9 cellular contexts compared by ENCODE assay signal in genomic region chr7:93147358-93147757, GRCh38. TPM values are rescaled to one million over a fixed set of nuclear protein-coding genes. Genes with fewer than 3 reads are reported as not detected.
DNase-seq lines count a peak whose midpoint lies in the region; ATAC-seq, FAIRE-seq and TF ChIP-seq lines count a peak whose summit lies in the region.
"Had no signal": no experiment of that assay in that cellular context is flagged by ENCODE, and none has a peak within 500 bp of the region (broad histone marks: within the 10 kb centered on the region; RNA-seq: fewer than 3 reads in every experiment).

No MANE protein-coding gene starts in this region.

- TF ChIP-seq POLR2A in GM18951 (IDR thresholded peaks at IDR 0.05; ENCODE audit: extremely low read depth, insufficient read depth, insufficient read length): peak; percentile 40
- TF ChIP-seq POLR2A in GM12878 (IDR thresholded peaks at IDR 0.05; ENCODE audit: low read depth, low read length): no peak

- intact Hi-C loops in GM12878 (cut with micrococcal nuclease; ENCODE audit: unreplicated experiment) (loop anchor here (2.0 kb wide), 2 partner anchors 29 to 85 kb away; partner anchors contain the start of gene VPS50), lower lobe of right lung (cut with DNase I) (no loop called here)

- peak overlapping the region; percentile 52 for H3K9ac ChIP-seq in SK-N-MC (ENCODE audit: insufficient read length)
- H3K9ac ChIP-seq in GM12878 (ENCODE audit: control insufficient read depth, insufficient read depth, low read length): peak overlapping the region; percentile 63

- TF ChIP-seq CTCF in AG09309 (IDR thresholded peaks at IDR 0.05; ENCODE audit: control insufficient read depth, insufficient read depth, low read depth, low read length, missing control alignments): no peak
- TF ChIP-seq CTCF in GM12878 (IDR thresholded peaks at IDR 0.05 in 2 of 3, conservative IDR thresholded peaks at IDR 0.05 in 1 of 3; ENCODE audit: control insufficient read depth in 2 of 3, extremely low read depth in 1 of 3, insufficient read depth in 1 of 3, low read depth in 3 of 3, low read length in 3 of 3): no peak
- TF ChIP-seq CTCF in lower lobe of right lung (IDR thresholded peaks at IDR 0.05): no peak
- no peak for TF ChIP-seq CTCF in BE2C (IDR thresholded peaks at IDR 0.05; ENCODE audit: low read depth, low read length)

- no peak for FAIRE-seq in GM12878 (lab: Jason Lieb, UNC)

- H3K79me2 ChIP-seq in GM12878 (ENCODE audit: control insufficient read depth, insufficient read depth, low read length): peaks cover 32% of the 10 kb centered on the region

- H3K4me3 ChIP-seq in AG09309 (ENCODE audit: control insufficient read depth, low read depth, low read length): peak overlapping the region; percentile 54
- peak overlapping the region; percentile 71 for H3K4me3 ChIP-seq in SK-N-MC
- H3K4me3 ChIP-seq in GM12878: peak overlapping the region; percentile 91
- H3K4me3 ChIP-seq in lower lobe of right lung: peak overlapping the region; percentile 64
- H3K4me3 ChIP-seq in BE2C (ENCODE audit: low read depth, low read length): no peak overlapping the region

- peak overlapping the region; percentile 37; the same call in 1 of the 2 replicates for H2AFZ ChIP-seq in GM12878 (ENCODE audit: control insufficient read depth, low read depth, low read length)

- ATAC-seq in HG03159 (IDR thresholded peaks at IDR 0.05; ENCODE audit: unreplicated experiment) (peak; percentile 81), GM12878 (peak; percentile 90), lower lobe of right lung (peak; percentile 81 to 88)
- peak; percentile 87 for ATAC-seq in stimulated activated effector memory CD8-positive, alpha-beta T cell treated with anti-CD3 and anti-CD28 coated beads, Interleukin-12 subunit alpha, Interleukin-12 subunit beta, amount 100 ng/mL, for 72 hours

- POLR2A ChIA-PET in GM12878 (lab: Charles Lee): interaction anchor here (1.3 to 4.2 kb wide), 2 partner anchors 19 to 30 kb away, joined by 6 to 33 read pairs; partner anchors contain the start of gene SAMD9

- RAD21 ChIA-PET in GM12878 (lab: Charles Lee; ENCODE audit: unreplicated experiment): interaction anchor here (0.9 to 4.7 kb wide), 5 partner anchors 18 to 90 kb away, joined by 3 to 35 read pairs (median 4); partner anchors contain the start of genes SAMD9 and VPS50

- CTCF ChIA-PET in GM12878 (lab: Yijun Ruan, JAX): interaction anchor here (0.7 to 3.7 kb wide), 10 partner anchors 10 to 701 kb away, joined by 3 to 19 read pairs (median 4); partner anchors contain the start of genes GATAD1 and SAMD9

- H3K9me3 Mint-ChIP-seq in stimulated activated effector memory CD8-positive, alpha-beta T cell treated with anti-CD3 and anti-CD28 coated beads, Interleukin-12 subunit alpha, Interleukin-12 subunit beta, amount 100 ng/mL, for 72 hours: peaks cover 5% of the 10 kb centered on the region
- H3K9me3 Mint-ChIP-seq: nephron had no signal

- H3K4me2 ChIP-seq in GM12878 (ENCODE audit: control insufficient read depth, insufficient read depth): peak overlapping the region; percentile 72

- H3K4me1 Mint-ChIP-seq in stimulated activated effector memory CD8-positive, alpha-beta T cell treated with anti-CD3 and anti-CD28 coated beads, Interleukin-12 subunit alpha, Interleukin-12 subunit beta, amount 100 ng/mL, for 72 hours: peaks cover 33% of the 10 kb centered on the region
- H3K4me1 Mint-ChIP-seq: nephron had no signal

- WGBS in GM12878 (ENCODE audit: insufficient coverage, insufficient replicate concordance, low lambda C conversion rate, missing lambda C conversion rate): 0% methylated on average over 3 of the region's 3 CpGs

- no peaks in the 10 kb centered on the region for H3K36me3 ChIP-seq in SK-N-MC (ENCODE audit: insufficient read depth, low read length)
- peaks cover 0 to 29% of the 10 kb centered on the region in 2 experiments; a peak in 3 of 4 replicates for H3K36me3 ChIP-seq in GM12878 (ENCODE audit: control insufficient read depth in 2 of 2, insufficient read depth in 2 of 2, low read length in 1 of 2)
- H3K36me3 ChIP-seq in lower lobe of right lung: peaks cover 36% of the 10 kb centered on the region
- no peaks in the 10 kb centered on the region for H3K36me3 ChIP-seq in BE2C

- no peak for TF ChIP-seq EP300 in GM12878 (IDR thresholded peaks at IDR 0.05; ENCODE audit: borderline replicate concordance in 1 of 2, control insufficient read depth in 1 of 2, low read depth in 2 of 2, low read length in 2 of 2)

- SMC1A ChIA-PET in GM12878 (lab: Charles Lee; ENCODE audit: uncharacterized antibody, unreplicated experiment): interaction anchor here (1.2 to 5.8 kb wide), 8 partner anchors 10 to 111 kb away, joined by 3 to 58 read pairs (median 4); partner anchors contain the start of genes HEPACAM2 and SAMD9

- H4K20me1 ChIP-seq in GM12878 (ENCODE audit: control insufficient read depth, insufficient read depth): no peaks in the 10 kb centered on the region

- in situ Hi-C loops in GM18951 (cut with MboI; ENCODE audit: low sequenced_read_pairs, unreplicated experiment) (no loop called here), GM12878 (cut with MboI) (no loop called here)

- H3K9me3 ChIP-seq in SK-N-MC (ENCODE audit: low read depth, low read length): no peaks in the 10 kb centered on the region
- no peaks in the 10 kb centered on the region; the same call in 2 of the 3 replicates for H3K9me3 ChIP-seq in GM12878 (replicated peaks; ENCODE audit: control insufficient read depth, insufficient read depth, low read length)
- no peaks in the 10 kb centered on the region for H3K9me3 ChIP-seq in lower lobe of right lung
- H3K9me3 ChIP-seq in BE2C: no peaks in the 10 kb centered on the region

- peak overlapping the region; percentile 75 for H3K4me3 Mint-ChIP-seq in stimulated activated effector memory CD8-positive, alpha-beta T cell treated with anti-CD3 and anti-CD28 coated beads, Interleukin-12 subunit alpha, Interleukin-12 subunit beta, amount 100 ng/mL, for 72 hours

- H3K4me1 ChIP-seq in GM12878 (ENCODE audit: control insufficient read depth, insufficient read depth, low read length): peaks cover 10% of the 10 kb centered on the region; the same call in 1 of the 2 replicates
- peaks cover 20% of the 10 kb centered on the region for H3K4me1 ChIP-seq in lower lobe of right lung
- no peaks in the 10 kb centered on the region for H3K4me1 ChIP-seq in BE2C

- H3K27ac ChIP-seq in SK-N-MC (no peak overlapping the region), GM12878 (ENCODE audit: control insufficient read depth, insufficient read depth) (peak overlapping the region; percentile 84), lower lobe of right lung (peak overlapping the region; percentile 64)

- H3K36me3 Mint-ChIP-seq in stimulated activated effector memory CD8-positive, alpha-beta T cell treated with anti-CD3 and anti-CD28 coated beads, Interleukin-12 subunit alpha, Interleukin-12 subunit beta, amount 100 ng/mL, for 72 hours: peaks cover 40% of the 10 kb centered on the region

- no TSS peak for BruUV-seq in GM12878 (replicated peaks; lab: Mats Ljungman, UMichigan)

- peak overlapping the region; percentile 98 for H3K27ac Mint-ChIP-seq in stimulated activated effector memory CD8-positive, alpha-beta T cell treated with anti-CD3 and anti-CD28 coated beads, Interleukin-12 subunit alpha, Interleukin-12 subunit beta, amount 100 ng/mL, for 72 hours

- H3K27me3 ChIP-seq in GM12878 (replicated peaks in 1 of 2; ENCODE audit: control insufficient read depth in 2 of 2, insufficient read depth in 2 of 2, low read length in 1 of 2) (no peaks in the 10 kb centered on the region), lower lobe of right lung (ENCODE audit: low read depth) (no peaks in the 10 kb centered on the region), BE2C (peaks cover 14% of the 10 kb centered on the region)

- TF ChIP-seq RAD21 in GM12878 (IDR thresholded peaks at IDR 0.05; ENCODE audit: insufficient read depth, low read depth, low read length): no peak

- no peak for DNase-seq in AG09309 (ENCODE audit: low read depth)
- DNase-seq in SK-N-MC (ENCODE audit: low read depth, low spot score): no peak
- DNase-seq in GM12878 (ENCODE audit: low read depth, low spot score): peak; percentile 51
- DNase-seq in lower lobe of right lung: no peak
- DNase-seq in stimulated activated effector memory CD8-positive, alpha-beta T cell treated with anti-CD3 and anti-CD28 coated beads, Interleukin-12 subunit alpha, Interleukin-12 subunit beta, amount 100 ng/mL, for 72 hours (ENCODE audit: low spot score in 2 of 2): peak; percentile 6 to 64
- DNase-seq in BE2C: no peak

RNA-seq across cellular contexts. Expression of gene SAMD9L, which starts 0.8 kb away (rescaled TPM):
- 91.6 and 94.2 TPM in 2 replicates for total RNA-seq in GM12878 (2013; cell fraction: nucleolus; rRNA removed)
- total RNA-seq in GM12878 (2014; rRNA removed) (28.2 and 38.1 TPM in 2 replicates), GM12878 (2014; rRNA removed; fragmentation: Illumina TruSeq; extraction: Trizol) (45.4 and 51.8 TPM in 2 replicates), GM12878 (2021) (29.9 and 34.7 TPM in 2 replicates), lower lobe of right lung (64.4 TPM)
- polyA plus RNA-seq in GM12878 (2011; ENCODE audit: low read depth): 38.8 TPM
- polyA plus RNA-seq in GM12878 (2011; rRNA removed) (51.3 and 87.8 TPM in 2 replicates), GM12878 (2014; fragmentation: Illumina TruSeq; extraction: Trizol) (38.4 and 51.0 TPM in 2 replicates), GM12878 (2014; fragmentation: Nextera tagmentation; extraction: Ambion mirVana) (10 to 100 TPM; 22.3 to 29.2 TPM), GM12878 (2014; rRNA removed) (24.1 and 26.9 TPM in 2 replicates), GM12878 (2016; fragmentation: Nextera tagmentation; extraction: Ambion mirVana) (10 to 100 TPM; 28.6 to 30.4 TPM)
- polyA plus RNA-seq in GM12878 (2011; cell fraction: cytosol; rRNA removed): 14.0 and 15.7 TPM in 2 replicates
- polyA plus RNA-seq in GM12878 (2011; cell fraction: nucleus; rRNA removed): 76.7 and 81.6 TPM in 2 replicates
- 17.4 and 23.4 TPM in 2 replicates for polyA plus RNA-seq in GM12878 (2012)
- polyA minus RNA-seq in GM12878 (2011; rRNA and poly(A)+ RNA removed): 33.7 and 42.6 TPM in 2 replicates
- 15.8 and 16.7 TPM in 2 replicates for polyA minus RNA-seq in GM12878 (2011; cell fraction: cytosol; rRNA and poly(A)+ RNA removed)
- 33.4 and 38.1 TPM in 2 replicates for polyA minus RNA-seq in GM12878 (2011; cell fraction: nucleus; rRNA and poly(A)+ RNA removed)
- not detected for polyA plus RNA-seq in BE2C (2012; ENCODE audit: insufficient read depth, insufficient read length, low read depth)

RNA-seq across cellular contexts. Expression of gene SAMD9, which starts 29.6 kb away (rescaled TPM):
- 53.2 and 60.6 TPM in 2 replicates for total RNA-seq in GM12878 (2013; cell fraction: nucleolus; rRNA removed)
- total RNA-seq in GM12878 (2014; rRNA removed) (18.9 and 23.3 TPM in 2 replicates), GM12878 (2014; rRNA removed; fragmentation: Illumina TruSeq; extraction: Trizol) (32.5 and 34.1 TPM in 2 replicates), GM12878 (2021) (18.1 and 19.2 TPM in 2 replicates), lower lobe of right lung (24.3 TPM)
- 5.5 TPM for polyA plus RNA-seq in GM12878 (2011; ENCODE audit: low read depth)
- polyA plus RNA-seq in GM12878 (2011; rRNA removed) (37.1 and 76.8 TPM in 2 replicates), GM12878 (2014; fragmentation: Illumina TruSeq; extraction: Trizol) (23.8 and 32.5 TPM in 2 replicates), GM12878 (2014; fragmentation: Nextera tagmentation; extraction: Ambion mirVana) (1 to 10 TPM; 6.4 to 8.3 TPM), GM12878 (2014; rRNA removed) (8.4 and 10.8 TPM in 2 replicates), GM12878 (2016; fragmentation: Nextera tagmentation; extraction: Ambion mirVana) (10 to 100 TPM in 1 of 2 experiments, 1 to 10 TPM in 1; 9.6 to 12.1 TPM)
- polyA plus RNA-seq in GM12878 (2011; cell fraction: cytosol; rRNA removed): 8.1 and 8.3 TPM in 2 replicates
- polyA plus RNA-seq in GM12878 (2011; cell fraction: nucleus; rRNA removed): 46.8 and 64.7 TPM in 2 replicates
- polyA plus RNA-seq in GM12878 (2012): 9.5 and 9.6 TPM in 2 replicates
- 32.8 and 52.6 TPM in 2 replicates for polyA minus RNA-seq in GM12878 (2011; rRNA and poly(A)+ RNA removed)
- polyA minus RNA-seq in GM12878 (2011; cell fraction: cytosol; rRNA and poly(A)+ RNA removed): 19.2 and 22.1 TPM in 2 replicates
- 41.2 and 42.6 TPM in 2 replicates for polyA minus RNA-seq in GM12878 (2011; cell fraction: nucleus; rRNA and poly(A)+ RNA removed)
- polyA plus RNA-seq in BE2C (2012; ENCODE audit: insufficient read depth, insufficient read length, low read depth): 0.23 TPM

Comparison
In these comparisons a context has a peak if more than half of its experiments do, and no peak if none do; other contexts are left out.
1. DNase-seq: peak in GM12878 (single experiment) and stimulated activated effector memory CD8-positive, alpha-beta T cell treated with anti-CD3 and anti-CD28 coated beads, Interleukin-12 subunit alpha, Interleukin-12 subunit beta, amount 100 ng/mL, for 72 hours (2 of 2); none in AG09309 (single experiment), SK-N-MC (single experiment), lower lobe of right lung (single experiment) and BE2C (single experiment).
2. Peak in every context shown above with its lines, with median percentiles within 50 percentile points of each other: ATAC-seq.